23 cellular contexts compared by ENCODE assay signal in genomic region chr5:139605887-139606286, GRCh38. TPM values are rescaled to one million over a fixed set of nuclear protein-coding genes. Genes with fewer than 3 reads are reported as not detected.
A peak's percentile ranks its signal among the peaks of the same experiment; 100 is the strongest.
DNase-seq lines count a peak whose midpoint lies in the region; ATAC-seq, FAIRE-seq and TF ChIP-seq lines count a peak whose summit lies in the region.
"Had no signal": no experiment of that assay in that cellular context is flagged by ENCODE, and none has a peak within 500 bp of the region (broad histone marks: within the 10 kb centered on the region; RNA-seq: fewer than 3 reads in every experiment).

No MANE protein-coding gene starts in this region.

- no peak for ATAC-seq in GM21423 (IDR thresholded peaks at IDR 0.05; ENCODE audit: unreplicated experiment)
- ATAC-seq: foreskin keratinocyte, left cardiac atrium had no signal

- no peak for TF ChIP-seq POLR2A in H54 (IDR thresholded peaks at IDR 0.05; ENCODE audit: low read depth, low read length)

- DNase-seq in NCI-H2107 treated with DMSO at 0.1 percent for 48 hours (lab: John Stamatoyannopoulos, UW; ENCODE audit: unreplicated experiment) (peak; percentile 16), NCI-H2107 (lab: John Stamatoyannopoulos, UW) (no peak), D341Med (ENCODE audit: low spot score) (peak; percentile 15), NCI-H2171 treated with DMSO at 0.1 percent for 48 hours (lab: John Stamatoyannopoulos, UW) (peak; percentile 35), mesenteric fat pad (ENCODE audit: low spot score) (peak; percentile 24), H54 (ENCODE audit: insufficient read length, low spot score) (no peak), G401 (ENCODE audit: low spot score) (no peak)
- DNase-seq: activated CD4-positive, CD25-positive, alpha-beta regulatory T cell; activated naive CD4-positive, alpha-beta T cell; C1 segment of cervical spinal cord; colonic mucosa; foreskin keratinocyte; GM23248; IMR-90; left cardiac atrium; midbrain; MM.1S; NCI-H1694 treated with DMSO at 0.1 percent for 48 hours; retina; Right ventricle myocardium superior; T-helper 1 cell; tibial artery had no signal

- in situ Hi-C loops in G401 (cut with HindIII; ENCODE audit: low sequenced_read_pairs) = no loop called here

- FAIRE-seq in H54 (lab: Jason Lieb, UNC) = no peak

RNA-seq across cellular contexts. Expression of gene CXXC5, which starts 42.3 kb away (rescaled TPM):
- total RNA-seq in mesenteric fat pad = 33.0 TPM
- total RNA-seq in G401 (2014; rRNA removed; shearing (Covaris generic)) = 280 and 322 TPM in 2 replicates

RNA-seq across cellular contexts. Expression of gene UBE2D2, which starts 44.7 kb away (rescaled TPM):
- total RNA-seq in mesenteric fat pad = 111 TPM
- total RNA-seq in G401 (2014; rRNA removed; shearing (Covaris generic)) = 134 and 140 TPM in 2 replicates

Comparison
In these comparisons a context has a peak if more than half of its experiments do, and no peak if none do; other contexts are left out.
1. DNase-seq: peak in NCI-H2107 treated with DMSO at 0.1 percent for 48 hours (single experiment), D341Med (single experiment), NCI-H2171 treated with DMSO at 0.1 percent for 48 hours (single experiment) and mesenteric fat pad (single experiment); none in NCI-H2107 (single experiment), H54 (single experiment) and G401 (single experiment).